1 cellular context compared by ENCODE assay signal in genomic region chr6:138088307-138088744, GRCh38.
TF ChIP-seq lines count a peak whose summit lies in the region.

No MANE protein-coding gene starts in this region.

TF ChIP-seq in HCT116, 20 proteins besides CTCF, POLR2A, EP300 and RAD21 (continued from another document):
- TF ChIP-seq REST (IDR thresholded peaks at IDR 0.05; ENCODE audit: low read depth) (no peak), CEBPB (IDR thresholded peaks at IDR 0.05; ENCODE audit: low read depth) (peak; percentile 99), POLR2AphosphoS5 (IDR thresholded peaks at IDR 0.05; ENCODE audit: low read depth, low read length) (peak; percentile 57; the same call in 1 of the 2 replicates), SRF (IDR thresholded peaks at IDR 0.05; ENCODE audit: low read depth) (peak; percentile 79), ZBTB33 (IDR thresholded peaks at IDR 0.05; ENCODE audit: extremely low read depth, insufficient replicate concordance, low read length) (no peak), ZNF274 (IDR thresholded peaks at IDR 0.05; ENCODE audit: low read depth, low read length) (no peak), EZH2phosphoT487 (IDR thresholded peaks at IDR 0.05; ENCODE audit: borderline replicate concordance) (no peak), EGR1 (IDR thresholded peaks at IDR 0.05; ENCODE audit: low read depth) (0 out of 2 replicates have a peak, but pooled peaks have one; percentile 29), JUND (IDR thresholded peaks at IDR 0.05) (peak; percentile 99)
